25 cellular contexts compared by ENCODE assay signal in genomic region chr16:56038564-56039098, GRCh38.
DNase-seq lines count a peak whose midpoint lies in the region; ATAC-seq, FAIRE-seq and TF ChIP-seq lines count a peak whose summit lies in the region.
"Had no signal": no experiment of that assay in that cellular context is flagged by ENCODE, and none has a peak within 500 bp of the region (broad histone marks: within the 10 kb centered on the region; RNA-seq: fewer than 3 reads in every experiment).

No MANE protein-coding gene starts in this region.

- H3K18ac ChIP-seq in mesendoderm (ENCODE audit: low read length): no peak overlapping the region

- TF ChIP-seq RAD21 in K562 (CRISPR knock-in tag; conservative IDR thresholded peaks at IDR 0.05 in 1 of 2, IDR thresholded peaks at IDR 0.05 in 1 of 2): no peak

- no peak overlapping the region for H3K27ac Mint-ChIP-seq in endodermal cell
- H3K27ac Mint-ChIP-seq: CD14-positive monocyte; CD4-positive, alpha-beta T cell; CD8-positive, alpha-beta memory T cell had no signal

- no peak overlapping the region for H3K27ac ChIP-seq in K562 (ENCODE audit: extremely low read depth, low read depth, low read length)
- H3K27ac ChIP-seq in endodermal cell (ENCODE audit: low read depth, low read length): no peak overlapping the region
- H3K27ac ChIP-seq in mesendoderm (ENCODE audit: low read depth, low read length): no peak overlapping the region
- no peak overlapping the region for H3K27ac ChIP-seq in thyroid gland
- no peak overlapping the region for H3K27ac ChIP-seq in breast epithelium
- H3K27ac ChIP-seq: 22Rv1; BLaER1 treated with 17β-estradiol and CSF1 and Interleukin-3, amounts not matched to agents 10 nM and 100 nM had no signal

- no peak overlapping the region for H3K56ac ChIP-seq in mesendoderm (ENCODE audit: low read length)

- CTCF ChIA-PET in K562 (lab: Yijun Ruan, JAX; ENCODE audit: low intra/inter-chr PET ratio): no interaction called here

- DNase-seq in CMK (ENCODE audit: low read depth): peak; percentile 3
- DNase-seq in K562 (ENCODE audit: extremely low read depth in 1 of 4, low spot score in 3 of 4): peak in 1 of 4 experiments; percentile 22
- DNase-seq in endodermal cell: peak; percentile 3
- peak; percentile 80 for DNase-seq in mesendoderm
- no peak for DNase-seq in NOMO-1 treated with dmso at 0.1 percent for 144 hours (lab: John Stamatoyannopoulos, UW; ENCODE audit: unreplicated experiment)
- no peak for DNase-seq in thyroid gland
- no peak for DNase-seq in breast epithelium (ENCODE audit: low spot score in 2 of 2)
- DNase-seq: AML-193; BE2C; Calu3; CD4-positive, alpha-beta T cell; CD8-positive, alpha-beta memory T cell; COR-L47; DMS53; DMS79 treated with DMSO at 0.1 percent for 48 hours; GDM1; GOT3 had no signal

- no peaks in the 10 kb centered on the region for H3K9me1 ChIP-seq in K562 (ENCODE audit: control insufficient read depth, insufficient read depth, low read length)

- TF ChIP-seq POLR2A in K562 (conservative IDR thresholded peaks at IDR 0.05) (no peak), thyroid gland (IDR thresholded peaks at IDR 0.05) (no peak), breast epithelium (IDR thresholded peaks at IDR 0.05) (no peak)

- no peak overlapping the region for H3K4me3 ChIP-seq in K562
- H3K4me3 ChIP-seq in endodermal cell (ENCODE audit: low read length): no peak overlapping the region
- H3K4me3 ChIP-seq in mesendoderm (ENCODE audit: low read length): no peak overlapping the region
- no peak overlapping the region for H3K4me3 ChIP-seq in thyroid gland (replicated peaks in 1 of 3)
- no peak overlapping the region for H3K4me3 ChIP-seq in breast epithelium
- H3K4me3 ChIP-seq: BLaER1 treated with 17β-estradiol and CSF1 and Interleukin-3, amounts not matched to agents 10 nM and 100 nM; HAP-1 had no signal

- no TSS peak for BruUV-seq in K562 (replicated peaks; lab: Mats Ljungman, UMichigan)

- in situ Hi-C loops in K562 (cut with MboI): no loop called here

- TF ChIP-seq CTCF in K562 (IDR thresholded peaks at IDR 0.05 in 2 of 3, conservative IDR thresholded peaks at IDR 0.05 in 1 of 3; ENCODE audit: insufficient read depth in 2 of 3, low read depth in 1 of 3, low read length in 3 of 3) (no peak), endodermal cell (conservative IDR thresholded peaks at IDR 0.05) (no peak), thyroid gland (IDR thresholded peaks at IDR 0.05) (no peak), breast epithelium (IDR thresholded peaks at IDR 0.05) (no peak)

- H3K79me1 ChIP-seq in mesendoderm (ENCODE audit: low read length): no peaks in the 10 kb centered on the region

- FAIRE-seq in K562 (lab: Jason Lieb, UNC): no peak
- FAIRE-seq: A204.1, GM12891, GM18507, H54 had no signal

- H3K9me3 ChIP-seq in K562 (replicated peaks; ENCODE audit: control insufficient read depth, insufficient read depth, low read depth, low read length) (no peaks in the 10 kb centered on the region), endodermal cell (ENCODE audit: control insufficient read depth, low read length) (peaks cover 19% of the 10 kb centered on the region), thyroid gland (no peaks in the 10 kb centered on the region), breast epithelium (peaks cover 0 to 10% of the 10 kb centered on the region in 2 donors)
- H3K9me3 ChIP-seq: BE2C, HAP-1 had no signal

- no peak overlapping the region for H3K4me2 ChIP-seq in K562 (ENCODE audit: insufficient read depth, low read length)
- no peak overlapping the region for H3K4me2 ChIP-seq in mesendoderm (ENCODE audit: low read length)
- H3K4me2 ChIP-seq: BLaER1 treated with 17β-estradiol and CSF1 and Interleukin-3, amounts not matched to agents 10 nM and 100 nM had no signal

- H2AFZ ChIP-seq in K562 (ENCODE audit: low read depth, low read length): no peak overlapping the region

- H3K9me3 Mint-ChIP-seq in endodermal cell: peaks cover 23% of the 10 kb centered on the region

- H3K4me1 Mint-ChIP-seq in endodermal cell: no peaks in the 10 kb centered on the region
- H3K4me1 Mint-ChIP-seq: CD14-positive monocyte had no signal

- H3K9ac ChIP-seq in K562 (ENCODE audit: insufficient read depth in 1 of 2, low read depth in 2 of 2, low read length in 2 of 2): no peak overlapping the region
- H3K9ac ChIP-seq in endodermal cell (ENCODE audit: extremely low read depth, low read length, poor library complexity, severe bottlenecking): no peak overlapping the region
- no peak overlapping the region for H3K9ac ChIP-seq in mesendoderm (ENCODE audit: low read length)
- H3K9ac ChIP-seq: BLaER1 treated with 17β-estradiol and CSF1 and Interleukin-3, amounts not matched to agents 10 nM and 100 nM had no signal

- no peaks in the 10 kb centered on the region for H4K20me1 ChIP-seq in K562 (replicated peaks; ENCODE audit: control insufficient read depth, insufficient read depth, low read length)
- H4K20me1 ChIP-seq: BLaER1 treated with 17β-estradiol and CSF1 and Interleukin-3, amounts not matched to agents 10 nM and 100 nM had no signal

- intact Hi-C loops in K562 (cut with micrococcal nuclease) (no loop called here), thyroid gland (cut with DNase I) (no loop called here), breast epithelium (cut with DNase I; ENCODE audit: low total_unique reads) (no loop called here)

- no peak for TF ChIP-seq EP300 in K562 (IDR thresholded peaks at IDR 0.05; ENCODE audit: low read length)

- no peak overlapping the region for H2BK120ac ChIP-seq in mesendoderm (ENCODE audit: low read depth, low read length)

- no peak overlapping the region for H2AK5ac ChIP-seq in mesendoderm (ENCODE audit: low read length)

- H3K79me2 ChIP-seq in K562 (ENCODE audit: control insufficient read depth, insufficient read depth, low read length): no peaks in the 10 kb centered on the region
- no peaks in the 10 kb centered on the region for H3K79me2 ChIP-seq in mesendoderm (ENCODE audit: control insufficient read depth, insufficient read depth, low read length)

- no peak overlapping the region for H4K8ac ChIP-seq in mesendoderm (ENCODE audit: low read depth, low read length)

- H3K4me1 ChIP-seq in K562 (replicated peaks in 1 of 2; ENCODE audit: control insufficient read depth in 2 of 2, insufficient read depth in 2 of 2, low read length in 2 of 2) (no peaks in the 10 kb centered on the region), endodermal cell (ENCODE audit: control insufficient read depth, insufficient read depth, low read length) (no peaks in the 10 kb centered on the region), mesendoderm (ENCODE audit: control insufficient read depth, low read depth, low read length) (no peaks in the 10 kb centered on the region), thyroid gland (no peaks in the 10 kb centered on the region), breast epithelium (no peaks in the 10 kb centered on the region)
- H3K4me1 ChIP-seq: HAP-1 had no signal

- no peak overlapping the region for H4K5ac ChIP-seq in mesendoderm (ENCODE audit: low read length)

- no peak overlapping the region for H3K4ac ChIP-seq in mesendoderm (ENCODE audit: low read depth, low read length)

- H3K36me3 ChIP-seq in K562 (ENCODE audit: control insufficient read depth, insufficient read depth, low read length) (no peaks in the 10 kb centered on the region), endodermal cell (ENCODE audit: control insufficient read depth, insufficient read depth, low read length) (no peaks in the 10 kb centered on the region), mesendoderm (ENCODE audit: control insufficient read depth, insufficient read depth, low read length) (no peaks in the 10 kb centered on the region), thyroid gland (no peaks in the 10 kb centered on the region), breast epithelium (no peaks in the 10 kb centered on the region)
- H3K36me3 ChIP-seq: BE2C; BLaER1 treated with 17β-estradiol and CSF1 and Interleukin-3, amounts not matched to agents 10 nM and 100 nM; HAP-1 had no signal

- no peak for ATAC-seq in K562

- no peak overlapping the region for H3K4me3 Mint-ChIP-seq in endodermal cell
- H3K4me3 Mint-ChIP-seq: CD14-positive monocyte; CD4-positive, alpha-beta T cell; CD8-positive, alpha-beta memory T cell had no signal

- H3K27me3 Mint-ChIP-seq in endodermal cell (ENCODE audit: insufficient read depth): peaks cover 2% of the 10 kb centered on the region

- H3K36me3 Mint-ChIP-seq in endodermal cell (ENCODE audit: low read depth): no peaks in the 10 kb centered on the region
- H3K36me3 Mint-ChIP-seq: CD14-positive monocyte had no signal

- H2BK15ac ChIP-seq in mesendoderm (replicated peaks; ENCODE audit: low read depth): no peak overlapping the region

- 7% methylated on average over 3 of the region's 3 CpGs for WGBS in K562 (ENCODE audit: insufficient coverage, low coverage, missing lambda C conversion rate)
- WGBS in endodermal cell (ENCODE audit: insufficient coverage in 1 of 2, insufficient read length in 1 of 2), 2 experiments: 89 to 100% methylated on average over 2 to 3 of the region's 3 CpGs
- WGBS in mesendoderm (ENCODE audit: extremely low coverage, insufficient coverage, low lambda C conversion rate): no CpG with 5 or more reads among the region's 3 CpGs
- 87 to 88% methylated on average over 3 of the region's 3 CpGs for WGBS in thyroid gland, 2 donors

- H2BK5ac ChIP-seq in mesendoderm (ENCODE audit: low read length): peak overlapping the region; percentile 43

- H3K27me3 ChIP-seq in K562 (ENCODE audit: control insufficient read depth in 2 of 2, insufficient read depth in 2 of 2, low read length in 2 of 2) (no peaks in the 10 kb centered on the region), endodermal cell (ENCODE audit: control insufficient read depth, insufficient read depth, low read length, poor library complexity, severe bottlenecking) (no peaks in the 10 kb centered on the region), mesendoderm (ENCODE audit: insufficient read depth, low read length, poor library complexity) (no peaks in the 10 kb centered on the region), thyroid gland (no peaks in the 10 kb centered on the region), breast epithelium (no peaks in the 10 kb centered on the region)
- H3K27me3 ChIP-seq: BE2C; BLaER1 treated with 17β-estradiol and CSF1 and Interleukin-3, amounts not matched to agents 10 nM and 100 nM had no signal

- POLR2A ChIA-PET in K562 (lab: Yijun Ruan, JAX): no interaction called here

- no peak overlapping the region for H3K23ac ChIP-seq in mesendoderm (ENCODE audit: low read length)

TF ChIP-seq in K562, 482 proteins besides CTCF, POLR2A, EP300 and RAD21 (continues in another document):
- TF ChIP-seq TAL1 (IDR thresholded peaks at IDR 0.05): peak; percentile 20
- TF ChIP-seq ZNF766 (CRISPR knock-in tag; conservative IDR thresholded peaks at IDR 0.05): peak; percentile 44; the same call in 1 of the 2 replicates
- no peak for TF ChIP-seq CXXC5 (CRISPR knock-in tag; IDR thresholded peaks at IDR 0.05)
- TF ChIP-seq NFIX (CRISPR knock-in tag; IDR thresholded peaks at IDR 0.05; ENCODE audit: low read depth): no peak
- TF ChIP-seq MECOM (CRISPR knock-in tag; IDR thresholded peaks at IDR 0.05): no peak

Comparison
In these comparisons a context has a peak if more than half of its experiments do, and no peak if none do; other contexts are left out.
1. DNase-seq: peak in CMK (single experiment), endodermal cell (single experiment) and mesendoderm (single experiment); none in NOMO-1 treated with dmso at 0.1 percent for 144 hours (single experiment), thyroid gland (0 of 2) and breast epithelium (0 of 2).